In the genomic region with DNA sequence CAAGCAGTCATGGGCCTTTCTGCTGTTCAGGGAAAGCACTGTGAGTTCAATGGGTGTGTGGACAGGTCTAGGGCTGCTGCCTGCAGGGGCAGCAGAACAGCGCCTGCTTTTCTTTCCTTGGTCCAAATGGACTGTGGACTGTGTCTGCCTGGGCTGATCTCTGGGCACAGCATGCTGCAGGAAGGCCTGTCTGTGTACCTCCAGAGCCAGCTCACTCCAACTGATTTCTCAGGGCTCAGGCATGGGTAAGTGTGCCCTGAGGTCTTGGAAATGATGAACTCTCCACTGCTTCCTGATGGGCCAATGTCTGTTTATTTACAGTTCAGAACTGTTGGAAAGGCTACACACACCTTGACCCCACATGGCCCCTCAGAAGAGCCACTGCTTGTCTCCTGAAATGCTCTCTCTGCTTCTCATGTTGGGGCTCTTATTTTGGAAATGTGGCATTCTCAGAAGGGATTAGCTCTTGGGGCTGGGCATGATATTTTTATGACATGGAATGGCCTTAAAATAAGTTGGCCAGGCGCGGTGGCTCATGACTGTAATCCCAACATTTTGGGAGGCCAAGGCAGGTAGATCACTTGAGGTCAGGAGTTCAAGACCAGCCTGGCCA, we compare ENCODE assay signal across 20 cellular contexts. TPM values are rescaled to one million over a fixed set of nuclear protein-coding genes. Genes with fewer than 3 reads are reported as not detected.
DNase-seq lines count a peak whose midpoint lies in the region; ATAC-seq, FAIRE-seq and TF ChIP-seq lines count a peak whose summit lies in the region.
"Had no signal": no experiment of that assay in that cellular context is flagged by ENCODE, and none has a peak within 500 bp of the region (broad histone marks: within the 10 kb centered on the region; RNA-seq: fewer than 3 reads in every experiment).

No MANE protein-coding gene starts in this region.

- H3K4me1 Mint-ChIP-seq in endodermal cell, result peaks cover 14% of the 10 kb centered on the region
- H3K4me1 Mint-ChIP-seq: CD8-positive, alpha-beta memory T cell had no signal

- no peaks in the 10 kb centered on the region for H3K36me3 Mint-ChIP-seq in endodermal cell (ENCODE audit: low read depth)

- TF ChIP-seq CTCF in endodermal cell (conservative IDR thresholded peaks at IDR 0.05) (peak; percentile 37), spleen (IDR thresholded peaks at IDR 0.05 in 8 of 11, conservative IDR thresholded peaks at IDR 0.05 in 3 of 11) (no peak)

- ATAC-seq in Right ventricle myocardium superior (ENCODE audit: poor library complexity), result peak; percentile 14
- no peak for ATAC-seq in Right ventricle myocardium inferior
- peak; percentile 99 for ATAC-seq in left lobe of liver

- WGBS in endodermal cell (ENCODE audit: insufficient coverage in 1 of 2, insufficient read length in 1 of 2), 2 experiments, result 94 to 100% methylated on average over 3 of the region's 3 CpGs
- WGBS in small intestine, 3 donors, result 36 to 80% (median 57%) methylated on average over 3 of the region's 3 CpGs
- WGBS in spleen, 5 donors, result 93 to 100% (median 96%) methylated on average over 2 to 3 of the region's 3 CpGs

- H3K9me3 ChIP-seq in endodermal cell (ENCODE audit: control insufficient read depth, low read length), result no peaks in the 10 kb centered on the region
- no peaks in the 10 kb centered on the region for H3K9me3 ChIP-seq in small intestine (ENCODE audit: control insufficient read depth, low read depth)
- no peaks in the 10 kb centered on the region for H3K9me3 ChIP-seq in spleen
- H3K9me3 ChIP-seq: BLaER1 had no signal

- no peaks in the 10 kb centered on the region for H3K27me3 ChIP-seq in endodermal cell (ENCODE audit: control insufficient read depth, insufficient read depth, low read length, poor library complexity, severe bottlenecking)
- H3K27me3 ChIP-seq in small intestine (ENCODE audit: control insufficient read depth in 2 of 2, insufficient read depth in 2 of 2, low read length in 2 of 2), result no peaks in the 10 kb centered on the region
- no peaks in the 10 kb centered on the region for H3K27me3 ChIP-seq in spleen (replicated peaks in 1 of 7)
- H3K27me3 ChIP-seq: BLaER1 had no signal

- no peak overlapping the region for H3K27ac ChIP-seq in endodermal cell (ENCODE audit: low read depth, low read length)
- no peak overlapping the region for H3K27ac ChIP-seq in small intestine (ENCODE audit: low read depth in 1 of 2, low read length in 1 of 2)
- no peak overlapping the region for H3K27ac ChIP-seq in spleen
- no peak overlapping the region for H3K27ac ChIP-seq in substantia nigra (ENCODE audit: low read depth, low read length, poor library complexity, severe bottlenecking)
- H3K27ac ChIP-seq: BLaER1, GM23248 had no signal

- no peak overlapping the region for H3K4me3 ChIP-seq in endodermal cell (ENCODE audit: low read length)
- H3K4me3 ChIP-seq in small intestine (ENCODE audit: low read depth in 1 of 2, low read length in 2 of 2), result no peak overlapping the region
- H3K4me3 ChIP-seq in spleen, result no peak overlapping the region
- H3K4me3 ChIP-seq: BLaER1, GM23248 had no signal

- no peak overlapping the region for H3K4me3 Mint-ChIP-seq in endodermal cell
- H3K4me3 Mint-ChIP-seq: CD8-positive, alpha-beta memory T cell had no signal

- intact Hi-C loops in Right ventricle myocardium superior (cut with DNase I), result no loop called here
- intact Hi-C loops in Right ventricle myocardium inferior (cut with DNase I), result no loop called here
- intact Hi-C loops in spleen (cut with DNase I; ENCODE audit: low total_unique reads), result no loop called here

- H3K36me3 ChIP-seq in endodermal cell (ENCODE audit: control insufficient read depth, insufficient read depth, low read length) (no peaks in the 10 kb centered on the region), small intestine (ENCODE audit: control insufficient read depth in 2 of 2, insufficient read depth in 2 of 2, low read length in 2 of 2) (no peaks in the 10 kb centered on the region), spleen (peaks cover 0 to 82% (median 2%) of the 10 kb centered on the region in 6 donors)
- H3K36me3 ChIP-seq: BLaER1 had no signal

- no peak for TF ChIP-seq POLR2A in spleen (IDR thresholded peaks at IDR 0.05)

- FAIRE-seq in small intestine (lab: Jason Lieb, UNC), result no peak

- H3K27ac Mint-ChIP-seq in endodermal cell, result peak overlapping the region; percentile 18

- H3K27me3 Mint-ChIP-seq in endodermal cell (ENCODE audit: insufficient read depth), result no peaks in the 10 kb centered on the region
- H3K27me3 Mint-ChIP-seq: CD8-positive, alpha-beta memory T cell had no signal

- H3K4me1 ChIP-seq in endodermal cell (ENCODE audit: control insufficient read depth, insufficient read depth, low read length), result peaks cover 14% of the 10 kb centered on the region
- no peaks in the 10 kb centered on the region for H3K4me1 ChIP-seq in small intestine (ENCODE audit: control insufficient read depth in 2 of 2, insufficient read depth in 1 of 2, low read depth in 1 of 2, low read length in 1 of 2)
- H3K4me1 ChIP-seq in spleen, result peaks cover 0 to 4% (median 0%) of the 10 kb centered on the region in 6 donors

- no peak overlapping the region for H3K9ac ChIP-seq in endodermal cell (ENCODE audit: extremely low read depth, low read length, poor library complexity, severe bottlenecking)
- H3K9ac ChIP-seq: BLaER1, GM23248 had no signal

- DNase-seq in Right ventricle myocardium superior (no peak), Right ventricle myocardium inferior (ENCODE audit: missing footprints) (no peak), endodermal cell (no peak), left lobe of liver (ENCODE audit: low spot score) (peak; percentile 84), small intestine (peak; percentile 83), spleen (no peak), NCI-H2107 (lab: John Stamatoyannopoulos, UW) (no peak), substantia nigra (lab: John Stamatoyannopoulos, UW) (no peak)
- DNase-seq: 8988T; CD8-positive, alpha-beta memory T cell; DND-41; GF-D8; GM23248; Kasumi-1; NCI-H1105 treated with DMSO at 0.1 percent for 48 hours; NCI-H1930; NCI-H524 treated with DMSO at 0.1 percent for 48 hours; RPMI8226 had no signal

- no peaks in the 10 kb centered on the region for H3K9me3 Mint-ChIP-seq in endodermal cell
- H3K9me3 Mint-ChIP-seq: CD8-positive, alpha-beta memory T cell had no signal

RNA-seq across cellular contexts. Expression of a gene that starts 27.0 kb away (rescaled TPM):
- 1.6 TPM for total RNA-seq in Right ventricle myocardium superior
- total RNA-seq in Right ventricle myocardium inferior, result 0.57 TPM
- under 1 TPM in 1 of 2 donors, not detected in 1; 0.68 TPM for total RNA-seq in endodermal cell
- 0.18 TPM for polyA plus RNA-seq in endodermal cell (2013, experiment 1 of 2)
- polyA plus RNA-seq in endodermal cell (2013, experiment 2 of 2), result 0.12 TPM
- 0.20 TPM for total RNA-seq in left lobe of liver
- polyA plus RNA-seq in small intestine, result 1 to 10 TPM; 1.5 to 5.7 (median 4.2) TPM
- total RNA-seq in spleen, result 10 to 100 TPM in 4 of 7 donors, 1 to 10 TPM in 3; 6.3 to 25.1 (median 11.5) TPM
- 1 to 10 TPM in 2 of 3 donors, under 1 TPM in 1; 0.47 to 2.3 (median 1.7) TPM for polyA plus RNA-seq in spleen
- total RNA-seq: OCI-LY7 had no signal

RNA-seq across cellular contexts. Expression of a gene that starts 48.3 kb away (rescaled TPM):
- 22.7 TPM for total RNA-seq in Right ventricle myocardium superior
- total RNA-seq in Right ventricle myocardium inferior, result 22.3 TPM
- 1 to 10 TPM; 4.9 to 8.2 TPM for total RNA-seq in endodermal cell
- polyA plus RNA-seq in endodermal cell (2013, experiment 1 of 2), result 2.2 TPM
- polyA plus RNA-seq in endodermal cell (2013, experiment 2 of 2), result 2.2 TPM
- 8.8 TPM for total RNA-seq in left lobe of liver
- polyA plus RNA-seq in small intestine, result 10 to 100 TPM in 2 of 3 donors, 1 to 10 TPM in 1; 9.4 to 22.1 (median 21.6) TPM
- 1 to 10 TPM; 5.3 to 9.2 (median 7.6) TPM for total RNA-seq in spleen
- 1 to 10 TPM; 2.4 to 2.9 (median 2.6) TPM for polyA plus RNA-seq in spleen

Comparison
In these comparisons a context has a peak if more than half of its experiments do, and no peak if none do; other contexts are left out.
1. DNase-seq: peak in left lobe of liver (single experiment) and small intestine (single experiment); none in Right ventricle myocardium superior (single experiment), Right ventricle myocardium inferior (single experiment), endodermal cell (single experiment), spleen (single experiment), NCI-H2107 (single experiment) and substantia nigra (0 of 49).